8 cellular contexts compared by ENCODE assay signal in genomic region chr1:246566128-246566807, GRCh38. TPM values are rescaled to one million over a fixed set of nuclear protein-coding genes. Genes with fewer than 3 reads are reported as not detected.
DNase-seq lines count a peak whose midpoint lies in the region; TF ChIP-seq lines count a peak whose summit lies in the region.

Gene CNST, plus strand, starts transcription at chr1:246566456. Its CDS starts 25,107 bp downstream, at chr1:246591563.
Gene TFB2M, minus strand, starts transcription at chr1:246566261. Its CDS starts 123 bp downstream, at chr1:246566138.

- in situ Hi-C loops in G401 (cut with HindIII; ENCODE audit: low sequenced_read_pairs): no loop called here
- in situ Hi-C loops in HAP-1 (cut with MboI; ENCODE audit: low sequenced_read_pairs): no loop called here

- H3K4me2 ChIP-seq in MM.1S (ENCODE audit: low read depth, low read length): peak within 1 kb of the TSS; percentile 67

- peak; percentile 99 for DNase-seq in G401 (ENCODE audit: low spot score)
- peak; percentile 96 to 98 for DNase-seq in HAP-1 (ENCODE audit: low spot score in 2 of 2)
- peak; percentile 100 for DNase-seq in MM.1S
- peak; percentile 97 to 98 for DNase-seq in SJCRH30
- peak; percentile 88 for DNase-seq in activated gamma-delta T cell treated with anti-CD3 and anti-CD28 coated beads, Interleukin-2, amount 50 U/mL, for 16 hours (ENCODE audit: low read depth)
- DNase-seq in foreskin fibroblast: peak; percentile 99 to 100
- DNase-seq in neural crest cell (ENCODE audit: low read depth, low spot score): peak; percentile 96

- H3K27me3 ChIP-seq in HAP-1 (ENCODE audit: low read depth) (no peaks in the 10 kb centered on the region), MM.1S (replicated peaks; ENCODE audit: insufficient read depth, low read length) (no peaks in the 10 kb centered on the region), SJCRH30 (no peaks in the 10 kb centered on the region), stomach smooth muscle (ENCODE audit: control insufficient read depth in 1 of 2, insufficient read depth in 2 of 2, low read length in 2 of 2) (no peaks in the 10 kb centered on the region)

- H3F3A ChIP-seq in MM.1S (ENCODE audit: insufficient read depth, low read length): peaks cover 16% of the 10 kb centered on the region

- H3K9ac ChIP-seq in MM.1S (ENCODE audit: low read length) (peak within 1 kb of the TSS; percentile 82), stomach smooth muscle (ENCODE audit: low read length in 2 of 2) (peak within 1 kb of the TSS; percentile 93)

- H3K4me1 ChIP-seq in HAP-1 (peaks cover 11% of the 10 kb centered on the region; the same call in 1 of the 2 replicates), MM.1S (ENCODE audit: low read length) (peaks cover 18% of the 10 kb centered on the region), SJCRH30 (0 out of 2 replicates have a peak, but pooled peaks cover 5% of the 10 kb centered on the region), stomach smooth muscle (ENCODE audit: control insufficient read depth, insufficient read depth, low read length) (peaks cover 16% of the 10 kb centered on the region)

- H2AFZ ChIP-seq in MM.1S (ENCODE audit: low read length): peak within 1 kb of the TSS; percentile 77

- H3K9me3 Mint-ChIP-seq in neural crest cell: no peaks in the 10 kb centered on the region

- TF ChIP-seq CTCF in MM.1S (IDR thresholded peaks at IDR 0.05; ENCODE audit: low read length): no peak
- TF ChIP-seq CTCF in foreskin fibroblast (IDR thresholded peaks at IDR 0.05; ENCODE audit: low read depth, low read length): no peak
- TF ChIP-seq CTCF in neural crest cell (conservative IDR thresholded peaks at IDR 0.05): no peak

- no peaks in the 10 kb centered on the region for H4K20me1 ChIP-seq in MM.1S (ENCODE audit: insufficient read depth, low read length)

- peak within 1 kb of the TSS; percentile 99 for H3K4me3 Mint-ChIP-seq in neural crest cell

- H3K36me3 ChIP-seq in HAP-1 (replicated peaks) (peaks cover 13% of the 10 kb centered on the region; the same call in 1 of the 2 replicates), MM.1S (replicated peaks; ENCODE audit: insufficient read depth, low read length) (no peaks in the 10 kb centered on the region; the same call in 1 of the 2 replicates), SJCRH30 (peaks cover 9% of the 10 kb centered on the region; the same call in 1 of the 2 replicates), stomach smooth muscle (ENCODE audit: control insufficient read depth in 2 of 2, insufficient read depth in 2 of 2, low read length in 2 of 2) (peaks cover 5 to 6% of the 10 kb centered on the region in 2 donors)

- H3K9me3 ChIP-seq in HAP-1 (no peaks in the 10 kb centered on the region), MM.1S (replicated peaks; ENCODE audit: insufficient read depth, low read length) (no peaks in the 10 kb centered on the region), SJCRH30 (replicated peaks) (no peaks in the 10 kb centered on the region), stomach smooth muscle (ENCODE audit: control insufficient read depth in 2 of 2, low read length in 2 of 2) (no peaks in the 10 kb centered on the region)

- H3K27ac Mint-ChIP-seq in neural crest cell (ENCODE audit: unreplicated experiment): peak within 1 kb of the TSS; percentile 91

- H3K9me2 ChIP-seq in MM.1S (replicated peaks; ENCODE audit: insufficient read depth, low read length): no peaks in the 10 kb centered on the region

- peak within 1 kb of the TSS; percentile 87 for H3K27ac ChIP-seq in MM.1S (ENCODE audit: low read length)
- H3K27ac ChIP-seq in SJCRH30: peak within 1 kb of the TSS; percentile 85
- peak within 1 kb of the TSS; percentile 89 for H3K27ac ChIP-seq in stomach smooth muscle (ENCODE audit: low read length)

- no peaks in the 10 kb centered on the region for H3K27me3 Mint-ChIP-seq in neural crest cell (ENCODE audit: low read depth)

- H3K4me3 ChIP-seq in HAP-1: peak within 1 kb of the TSS; percentile 93
- peak within 1 kb of the TSS; percentile 87 for H3K4me3 ChIP-seq in MM.1S (ENCODE audit: low read length)
- peak within 1 kb of the TSS; percentile 82 for H3K4me3 ChIP-seq in SJCRH30
- H3K4me3 ChIP-seq in foreskin fibroblast (ENCODE audit: low read depth in 1 of 2, low read length in 2 of 2): peak within 1 kb of the TSS; percentile 92 to 100
- peak within 1 kb of the TSS; percentile 88 to 99 for H3K4me3 ChIP-seq in stomach smooth muscle (ENCODE audit: low read length in 2 of 2)

- H3K36me3 Mint-ChIP-seq in neural crest cell (ENCODE audit: low read depth): no peaks in the 10 kb centered on the region

- H3K79me2 ChIP-seq in MM.1S (ENCODE audit: low read length): peaks cover 84% of the 10 kb centered on the region

- H3K4me1 Mint-ChIP-seq in neural crest cell: peaks cover 30% of the 10 kb centered on the region

RNA-seq across cellular contexts. Expression of gene CNST, which starts in this region (rescaled TPM):
- 17.4 and 20.6 TPM in 2 replicates for total RNA-seq in G401 (2014; rRNA removed; shearing (Covaris generic))
- 15.2 and 17.7 TPM in 2 replicates for total RNA-seq in SJCRH30 (2014; rRNA removed; shearing (Covaris generic))
- total RNA-seq in neural crest cell: 20.5 and 21.6 TPM in 2 replicates

RNA-seq across cellular contexts. Expression of gene TFB2M, which starts in this region (rescaled TPM):
- 8.8 and 8.9 TPM in 2 replicates for total RNA-seq in G401 (2014; rRNA removed; shearing (Covaris generic))
- 22.8 and 23.5 TPM in 2 replicates for total RNA-seq in SJCRH30 (2014; rRNA removed; shearing (Covaris generic))
- total RNA-seq in neural crest cell: 9.0 and 9.4 TPM in 2 replicates

Comparison
In these comparisons a context has a peak if more than half of its experiments do, and no peak if none do; other contexts are left out.
1. Peak in every context shown above with its lines: DNase-seq, H3K4me3 ChIP-seq and H3K27ac ChIP-seq.